Comparison of ENCODE assay signal across 9 cellular contexts in the genomic region with DNA sequence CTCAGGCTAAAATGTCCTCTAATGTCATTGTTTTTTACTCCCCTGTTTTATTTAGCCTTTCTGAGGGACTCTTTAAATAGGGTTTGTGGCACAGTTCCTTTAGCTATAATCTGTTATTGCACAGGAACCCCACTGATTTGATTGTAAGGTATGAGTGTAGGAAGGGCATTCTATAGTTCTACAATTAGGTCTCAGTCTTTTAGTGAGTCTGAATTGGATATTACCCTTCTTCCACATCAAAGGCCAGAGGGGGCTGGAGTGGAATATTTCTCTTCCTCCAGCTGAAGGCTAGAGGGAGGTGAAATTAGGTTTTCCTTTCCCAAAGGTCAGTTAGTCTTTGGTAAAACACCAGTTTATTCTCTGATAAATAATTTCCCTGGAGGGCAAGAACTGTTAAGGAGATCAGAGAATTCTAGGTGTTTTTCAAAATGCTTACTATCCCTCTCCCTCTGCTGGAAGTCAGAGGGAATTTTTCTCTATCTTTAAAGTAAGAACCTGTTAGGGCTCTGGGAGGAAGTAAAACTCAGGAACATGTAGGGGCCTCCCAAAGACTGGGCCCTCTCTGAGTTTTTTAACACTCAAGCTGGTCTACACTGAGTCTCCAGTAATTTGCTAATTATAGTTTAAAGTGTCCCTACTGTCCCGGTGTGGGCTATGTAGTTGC.
A peak's percentile ranks its signal among the peaks of the same experiment; 100 is the strongest.
DNase-seq lines count a peak whose midpoint lies in the region; ATAC-seq, FAIRE-seq and TF ChIP-seq lines count a peak whose summit lies in the region.
"Had no signal": no experiment of that assay in that cellular context is flagged by ENCODE, and none has a peak within 500 bp of the region (broad histone marks: within the 10 kb centered on the region; RNA-seq: fewer than 3 reads in every experiment).

No MANE protein-coding gene starts in this region.

- H3K36me3 ChIP-seq in DND-41 (ENCODE audit: insufficient read depth, low read length) (no peaks in the 10 kb centered on the region), Loucy (ENCODE audit: insufficient read depth, low read length) (no peaks in the 10 kb centered on the region), bronchial epithelial cell (ENCODE audit: control insufficient read depth, insufficient read depth, low read length) (no peaks in the 10 kb centered on the region)

- peak; percentile 43 for TF ChIP-seq CTCF in DND-41 (IDR thresholded peaks at IDR 0.05; ENCODE audit: borderline replicate concordance, extremely low read depth, low read length, poor library complexity, severe bottlenecking)
- TF ChIP-seq CTCF in Loucy (conservative IDR thresholded peaks at IDR 0.05; ENCODE audit: low read length) = peak; percentile 64
- peak; percentile 39 for TF ChIP-seq CTCF in bronchial epithelial cell (IDR thresholded peaks at IDR 0.05; ENCODE audit: insufficient read depth, low read length, severe bottlenecking)

- intact Hi-C loops in activated T-helper 1 cell treated with anti-CD3 and anti-CD28 coated beads, Interleukin-12 subunit alpha, Interleukin-12 subunit beta, Interleukin-2, Interleukin-4 antibody, amounts not matched to agents 30 ng/mL and 10 ng/mL and 1 ng/mL, durations not matched to agents 14 hours and 24 hours and 36 hours (cut with micrococcal nuclease) = no loop called here

- H3K4me3 Mint-ChIP-seq in activated T-helper 1 cell treated with anti-CD3 and anti-CD28 coated beads, Interleukin-12 subunit alpha, Interleukin-12 subunit beta, Interleukin-2, Interleukin-4 antibody, amounts not matched to agents 30 ng/mL and 10 ng/mL and 1 ng/mL, durations not matched to agents 14 hours and 24 hours and 36 hours = no peak overlapping the region

- H3K4me1 Mint-ChIP-seq in activated T-helper 1 cell treated with anti-CD3 and anti-CD28 coated beads, Interleukin-12 subunit alpha, Interleukin-12 subunit beta, Interleukin-2, Interleukin-4 antibody, amounts not matched to agents 30 ng/mL and 10 ng/mL and 1 ng/mL, durations not matched to agents 14 hours and 24 hours and 36 hours (ENCODE audit: low read depth) = no peaks in the 10 kb centered on the region

- no peaks in the 10 kb centered on the region for H3F3A ChIP-seq in Loucy (ENCODE audit: low read depth)

- no peaks in the 10 kb centered on the region for H3K36me3 Mint-ChIP-seq in activated T-helper 1 cell treated with anti-CD3 and anti-CD28 coated beads, Interleukin-12 subunit alpha, Interleukin-12 subunit beta, Interleukin-2, Interleukin-4 antibody, amounts not matched to agents 30 ng/mL and 10 ng/mL and 1 ng/mL, durations not matched to agents 14 hours and 24 hours and 36 hours (ENCODE audit: low read depth)

- no peak overlapping the region for H3K27ac ChIP-seq in DND-41 (ENCODE audit: low read length)

- H3K9ac ChIP-seq in DND-41 (ENCODE audit: low read depth, low read length) = no peak overlapping the region
- H3K9ac ChIP-seq in Loucy (ENCODE audit: low read depth, low read length, poor library complexity, severe bottlenecking) = no peak overlapping the region

- no peaks in the 10 kb centered on the region for H3K9me3 Mint-ChIP-seq in activated T-helper 1 cell treated with anti-CD3 and anti-CD28 coated beads, Interleukin-12 subunit alpha, Interleukin-12 subunit beta, Interleukin-2, Interleukin-4 antibody, amounts not matched to agents 30 ng/mL and 10 ng/mL and 1 ng/mL, durations not matched to agents 14 hours and 24 hours and 36 hours

- no peak for DNase-seq in DND-41
- peak; percentile 33 for DNase-seq in bronchial epithelial cell (ENCODE audit: low read depth)
- peak; percentile 20 for DNase-seq in myocyte (ENCODE audit: low read depth)
- DNase-seq in activated T-helper 1 cell treated with anti-CD3 and anti-CD28 coated beads, Interleukin-12 subunit alpha, Interleukin-12 subunit beta, Interleukin-2, Interleukin-4 antibody, amounts not matched to agents 30 ng/mL and 10 ng/mL and 1 ng/mL, durations not matched to agents 14 hours and 24 hours and 36 hours (ENCODE audit: low spot score) = no peak
- DNase-seq in ACHN = no peak

- no peak overlapping the region for H2AFZ ChIP-seq in DND-41 (ENCODE audit: low read depth, low read length)
- peak overlapping the region; percentile 51; the same call in 1 of the 2 replicates for H2AFZ ChIP-seq in Loucy (ENCODE audit: low read length)

- H3K4me3 ChIP-seq in DND-41 (ENCODE audit: low read depth in 1 of 2, low read length in 2 of 2) (no peak overlapping the region), Loucy (ENCODE audit: low read length, poor library complexity, severe bottlenecking) (no peak overlapping the region), bronchial epithelial cell (ENCODE audit: low read depth, low read length) (no peak overlapping the region)

- H3K4me1 ChIP-seq in DND-41 (ENCODE audit: insufficient read depth, low read length) (peaks cover 10% of the 10 kb centered on the region; the same call in 1 of the 2 replicates), Loucy (ENCODE audit: insufficient read depth, low read length, poor library complexity, severe bottlenecking) (no peaks in the 10 kb centered on the region)

- ATAC-seq in DND-41 (ENCODE audit: insufficient read depth, low read depth) (peak; percentile 48; the same call in 1 of the 3 replicates), HG03139 (IDR thresholded peaks at IDR 0.05; ENCODE audit: unreplicated experiment) (no peak), GM18907 (IDR thresholded peaks at IDR 0.05; ENCODE audit: unreplicated experiment) (no peak)

- no peak overlapping the region for H3K27ac Mint-ChIP-seq in activated T-helper 1 cell treated with anti-CD3 and anti-CD28 coated beads, Interleukin-12 subunit alpha, Interleukin-12 subunit beta, Interleukin-2, Interleukin-4 antibody, amounts not matched to agents 30 ng/mL and 10 ng/mL and 1 ng/mL, durations not matched to agents 14 hours and 24 hours and 36 hours

- H3K79me2 ChIP-seq in DND-41 (ENCODE audit: insufficient read depth, low read length) (no peaks in the 10 kb centered on the region), Loucy (ENCODE audit: insufficient read depth, low read length) (no peaks in the 10 kb centered on the region)

- H4K20me1 ChIP-seq in DND-41 (ENCODE audit: insufficient read depth, low read length) (no peaks in the 10 kb centered on the region), Loucy (ENCODE audit: insufficient read depth, low read length, poor library complexity, severe bottlenecking) (no peaks in the 10 kb centered on the region)

- H3K9me2 ChIP-seq in Loucy (replicated peaks; ENCODE audit: low read depth, low read length) = no peaks in the 10 kb centered on the region

- no peak for FAIRE-seq in bronchial epithelial cell (lab: Jason Lieb, UNC)
- FAIRE-seq: colon had no signal

- H3K9me3 ChIP-seq in DND-41 (ENCODE audit: insufficient read depth, low read length, severe bottlenecking) = no peaks in the 10 kb centered on the region
- H3K9me3 ChIP-seq in Loucy (ENCODE audit: insufficient read depth, low read depth, low read length) = no peaks in the 10 kb centered on the region

- in situ Hi-C loops in ACHN (cut with HindIII; ENCODE audit: low pct_ligation_motif_present, low pct_unique_long_range_greater_than_20kb, low sequenced_read_pairs) = no loop called here

- no peaks in the 10 kb centered on the region for H3K27me3 Mint-ChIP-seq in activated T-helper 1 cell treated with anti-CD3 and anti-CD28 coated beads, Interleukin-12 subunit alpha, Interleukin-12 subunit beta, Interleukin-2, Interleukin-4 antibody, amounts not matched to agents 30 ng/mL and 10 ng/mL and 1 ng/mL, durations not matched to agents 14 hours and 24 hours and 36 hours (ENCODE audit: insufficient read depth)

- no peak overlapping the region for H3K4me2 ChIP-seq in DND-41 (ENCODE audit: insufficient read depth, low read length)
- no peak overlapping the region for H3K4me2 ChIP-seq in Loucy (ENCODE audit: low read depth, low read length, poor library complexity, severe bottlenecking)

- H3K27me3 ChIP-seq in DND-41 (ENCODE audit: insufficient read depth, low read length, poor library complexity) = no peaks in the 10 kb centered on the region
- no peaks in the 10 kb centered on the region for H3K27me3 ChIP-seq in Loucy (ENCODE audit: insufficient read depth, low read length, poor library complexity, severe bottlenecking)
- no peaks in the 10 kb centered on the region for H3K27me3 ChIP-seq in bronchial epithelial cell (ENCODE audit: control insufficient read depth, insufficient read depth, low read length)

Comparison
In these comparisons a context has a peak if more than half of its experiments do, and no peak if none do; other contexts are left out.
1. DNase-seq: peak in bronchial epithelial cell (single experiment) and myocyte (single experiment); none in DND-41 (single experiment), activated T-helper 1 cell treated with anti-CD3 and anti-CD28 coated beads, Interleukin-12 subunit alpha, Interleukin-12 subunit beta, Interleukin-2, Interleukin-4 antibody, amounts not matched to agents 30 ng/mL and 10 ng/mL and 1 ng/mL, durations not matched to agents 14 hours and 24 hours and 36 hours (single experiment) and ACHN (single experiment).
2. Peak in every context shown above with its lines, with median percentiles within 50 percentile points of each other: CTCF ChIP-seq.